1 cellular context compared by ENCODE assay signal in the genomic region with DNA sequence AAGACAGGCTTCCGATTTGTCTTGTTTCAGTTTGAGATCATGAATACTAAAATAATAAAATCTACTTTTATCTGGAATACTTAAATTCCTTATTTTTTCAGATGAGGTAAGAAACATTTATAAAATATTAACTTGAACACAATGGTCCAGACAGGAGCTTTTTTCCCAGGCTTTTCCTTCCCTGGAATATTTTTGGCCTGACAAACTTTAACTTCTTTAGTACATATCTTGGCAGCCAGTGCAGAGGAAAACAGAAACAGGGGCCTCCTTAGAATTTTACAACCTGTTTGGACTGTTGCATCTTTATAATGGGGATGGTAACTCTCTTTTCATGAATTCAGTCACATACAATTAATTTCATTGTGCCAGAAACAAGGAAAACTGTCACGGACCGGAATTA.
TF ChIP-seq lines count a peak whose summit lies in the region.

No MANE protein-coding gene starts in this region.

TF ChIP-seq in IMR-90, 13 proteins besides CTCF, POLR2A, EP300 and RAD21 (continued from another document):
- no peak for TF ChIP-seq FOS (IDR thresholded peaks at IDR 0.05; ENCODE audit: low read depth, low read length)
